In genomic region chr2:61017003-61017555, GRCh38 we compare ENCODE assay signal across 1 cellular context.
TF ChIP-seq lines count a peak whose summit lies in the region.

No MANE protein-coding gene starts in this region.

TF ChIP-seq in HepG2, 621 proteins besides CTCF, POLR2A, EP300 and RAD21 (continued from another document and continues in another):
- no peak for TF ChIP-seq ZNF788 (CRISPR knock-in tag; IDR thresholded peaks at IDR 0.05; ENCODE audit: borderline replicate concordance)
- TF ChIP-seq CREB3 (CRISPR knock-in tag; IDR thresholded peaks at IDR 0.05), result no peak
- TF ChIP-seq TGIF2 (CRISPR knock-in tag; IDR thresholded peaks at IDR 0.05), result 0 out of 2 replicates have a peak, but pooled peaks have one; percentile 46
- TF ChIP-seq EZH2 (conservative IDR thresholded peaks at IDR 0.05; ENCODE audit: low read depth, low read length), result no peak
- no peak for TF ChIP-seq TFDP2 (CRISPR knock-in tag; IDR thresholded peaks at IDR 0.05)
- TF ChIP-seq CREB1 (IDR thresholded peaks at IDR 0.05), result no peak
- peak; percentile 76; the same call in 1 of the 2 replicates for TF ChIP-seq CREB1 (CRISPR knock-in tag; IDR thresholded peaks at IDR 0.05)
- no peak for TF ChIP-seq ARID3A (IDR thresholded peaks at IDR 0.05; ENCODE audit: low read depth, low read length)
- no peak; the same call in 1 of the 2 replicates for TF ChIP-seq ZNF264 (CRISPR knock-in tag; IDR thresholded peaks at IDR 0.05)
- TF ChIP-seq NR2F6 (IDR thresholded peaks at IDR 0.05), result peak; percentile 34; the same call in 1 of the 2 replicates
- no peak for TF ChIP-seq NR2F6 (CRISPR knock-in tag; IDR thresholded peaks at IDR 0.05)
- TF ChIP-seq GATAD2A (CRISPR knock-in tag; IDR thresholded peaks at IDR 0.05), result peak; percentile 39; the same call in 1 of the 2 replicates
- no peak for TF ChIP-seq RNF2 (conservative IDR thresholded peaks at IDR 0.05; ENCODE audit: low read depth)
- no peak for TF ChIP-seq SMARCE1 (IDR thresholded peaks at IDR 0.05; ENCODE audit: borderline replicate concordance)
- TF ChIP-seq ZNF446 (CRISPR knock-in tag; IDR thresholded peaks at IDR 0.05), result no peak; the same call in 1 of the 2 replicates
- TF ChIP-seq ZNF784 (CRISPR knock-in tag; IDR thresholded peaks at IDR 0.05; ENCODE audit: borderline replicate concordance), result no peak
- no peak for TF ChIP-seq PRMT3 (CRISPR knock-in tag; IDR thresholded peaks at IDR 0.05; ENCODE audit: borderline replicate concordance, low read depth)
- peak; percentile 17; the same call in 1 of the 2 replicates for TF ChIP-seq FOXA3 (CRISPR knock-in tag; IDR thresholded peaks at IDR 0.05)
- TF ChIP-seq ZNF362 (CRISPR knock-in tag; IDR thresholded peaks at IDR 0.05; ENCODE audit: borderline replicate concordance), result peak; percentile 33; the same call in 1 of the 2 replicates
- TF ChIP-seq ZNF343 (CRISPR knock-in tag; IDR thresholded peaks at IDR 0.05), result 0 out of 2 replicates have a peak, but pooled peaks have one; percentile 49
- TF ChIP-seq SOX13 (IDR thresholded peaks at IDR 0.05), result 0 out of 2 replicates have a peak, but pooled peaks have one; percentile 1
- peak in 1 of 2 experiments; percentile 52; a peak in 1 of 4 replicates for TF ChIP-seq SOX13 (CRISPR knock-in tag; conservative IDR thresholded peaks at IDR 0.05 in 1 of 2, IDR thresholded peaks at IDR 0.05 in 1 of 2)
- TF ChIP-seq ZNF382 (CRISPR knock-in tag; IDR thresholded peaks at IDR 0.05; ENCODE audit: borderline replicate concordance), result no peak
- no peak for TF ChIP-seq E2F5 (CRISPR knock-in tag; conservative IDR thresholded peaks at IDR 0.05)
- no peak for TF ChIP-seq ZNF577 (CRISPR knock-in tag; IDR thresholded peaks at IDR 0.05; ENCODE audit: borderline replicate concordance, low read depth)
- TF ChIP-seq ZBTB8A (CRISPR knock-in tag; IDR thresholded peaks at IDR 0.05; ENCODE audit: borderline replicate concordance, low read depth), result no peak; the same call in 1 of the 2 replicates
- TF ChIP-seq ZNF260 (CRISPR knock-in tag; IDR thresholded peaks at IDR 0.05; ENCODE audit: borderline replicate concordance, low read depth), result no peak
- no peak; the same call in 1 of the 2 replicates for TF ChIP-seq LRRFIP1 (CRISPR knock-in tag; conservative IDR thresholded peaks at IDR 0.05)
- TF ChIP-seq ZMAT3 (CRISPR knock-in tag; conservative IDR thresholded peaks at IDR 0.05), result peak; percentile 20; the same call in 1 of the 2 replicates
- no peak for TF ChIP-seq ATRX (CRISPR knock-in tag; IDR thresholded peaks at IDR 0.05; ENCODE audit: borderline replicate concordance)
- TF ChIP-seq ZMYM3 (CRISPR knock-in tag; IDR thresholded peaks at IDR 0.05), result peak; percentile 68
- TF ChIP-seq PRDM4 (CRISPR knock-in tag; IDR thresholded peaks at IDR 0.05; ENCODE audit: borderline replicate concordance), result no peak
- peak; percentile 13; the same call in 1 of the 2 replicates for TF ChIP-seq MLX (CRISPR knock-in tag; IDR thresholded peaks at IDR 0.05)
- TF ChIP-seq TFE3 (CRISPR knock-in tag; IDR thresholded peaks at IDR 0.05), result 0 out of 2 replicates have a peak, but pooled peaks have one; percentile 17
- 0 out of 2 replicates have a peak, but pooled peaks have one; percentile 50 for TF ChIP-seq CHD2 (IDR thresholded peaks at IDR 0.05; ENCODE audit: low read depth, low read length)
- TF ChIP-seq HDAC2 (CRISPR knock-in tag; IDR thresholded peaks at IDR 0.05), result peak; percentile 34; the same call in 1 of the 2 replicates
- peak; percentile 82 to 86; a peak in 2 of 4 replicates for TF ChIP-seq KLF16 (CRISPR knock-in tag; IDR thresholded peaks at IDR 0.05)
- TF ChIP-seq ZBTB7A (CRISPR knock-in tag; IDR thresholded peaks at IDR 0.05), result no peak
- TF ChIP-seq GTF2F1 (IDR thresholded peaks at IDR 0.05; ENCODE audit: low read length), result no peak
- no peak; the same call in 1 of the 2 replicates for TF ChIP-seq ZFP91 (CRISPR knock-in tag; IDR thresholded peaks at IDR 0.05; ENCODE audit: borderline replicate concordance)
- TF ChIP-seq ZNF234 (CRISPR knock-in tag; conservative IDR thresholded peaks at IDR 0.05), result no peak; the same call in 1 of the 2 replicates
- TF ChIP-seq ZHX1 (CRISPR knock-in tag; IDR thresholded peaks at IDR 0.05; ENCODE audit: low read depth), result no peak
